Comparison of ENCODE assay signal across 20 cellular contexts in genomic region chr9:90946981-90947380, GRCh38.
A peak's percentile ranks its signal among the peaks of the same experiment; 100 is the strongest.
DNase-seq lines count a peak whose midpoint lies in the region; TF ChIP-seq lines count a peak whose summit lies in the region.
"Had no signal": no experiment of that assay in that cellular context is flagged by ENCODE, and none has a peak within 500 bp of the region (broad histone marks: within the 10 kb centered on the region; RNA-seq: fewer than 3 reads in every experiment).

No MANE protein-coding gene starts in this region.

- H4K20me1 ChIP-seq in mammary epithelial cell (ENCODE audit: insufficient read depth, low read length) (no peaks in the 10 kb centered on the region), PC-9 (ENCODE audit: insufficient read depth) (no peaks in the 10 kb centered on the region)

- H3K27ac ChIP-seq in mammary epithelial cell (ENCODE audit: insufficient read depth, low read depth, low read length) (no peak overlapping the region), breast epithelium (no peak overlapping the region), PC-9 (peak overlapping the region; percentile 43; the same call in 1 of the 2 replicates), substantia nigra (ENCODE audit: low read depth, low read length, poor library complexity, severe bottlenecking) (no peak overlapping the region), ascending aorta (no peak overlapping the region)
- H3K27ac ChIP-seq: SK-N-MC had no signal

- no peak overlapping the region for H3K4me3 Mint-ChIP-seq in activated T-helper 2 cell treated with anti-CD3 and anti-CD28 coated beads, Interferon-gamma antibody, Interleukin-2, Interleukin-4, amounts not matched to agents 10 μg/mL and 5 μg/mL and 100 μg/mL, durations not matched to agents 14 hours and 24 hours and 36 hours (ENCODE audit: low read depth)
- H3K4me3 Mint-ChIP-seq: B cell, CD14-positive monocyte had no signal

- intact Hi-C loops in mammary epithelial cell (cut with micrococcal nuclease), result no loop called here
- intact Hi-C loops in breast epithelium (cut with DNase I; ENCODE audit: low total_unique reads), result no loop called here
- intact Hi-C loops in PC-9 (cut with micrococcal nuclease; ENCODE audit: unreplicated experiment), result no loop called here
- intact Hi-C loops in activated T-helper 2 cell treated with anti-CD3 and anti-CD28 coated beads, Interferon-gamma antibody, Interleukin-2, Interleukin-4, amounts not matched to agents 10 μg/mL and 5 μg/mL and 100 μg/mL, durations not matched to agents 14 hours and 24 hours and 36 hours (cut with micrococcal nuclease), result no loop called here
- intact Hi-C loops in ascending aorta (cut with DNase I), result no loop called here

- DNase-seq in mammary epithelial cell (peak; percentile 66), breast epithelium (ENCODE audit: low spot score in 2 of 2) (no peak), PC-9 (peak; percentile 58 to 86), left kidney (ENCODE audit: low read depth, low spot score) (peak; percentile 76), substantia nigra (lab: John Stamatoyannopoulos, UW) (no peak), anterior cingulate cortex (lab: John Stamatoyannopoulos, UW) (no peak), ascending aorta (ENCODE audit: low spot score in 2 of 2) (no peak)
- DNase-seq in activated T-helper 2 cell treated with anti-CD3 and anti-CD28 coated beads, Interferon-gamma antibody, Interleukin-2, Interleukin-4, amounts not matched to agents 10 μg/mL and 5 μg/mL and 100 μg/mL, durations not matched to agents 14 hours and 24 hours and 36 hours (ENCODE audit: low spot score), result no peak
- DNase-seq: Kasumi-1, MG63, NCI-H1436 treated with DMSO at 0.1 percent for 48 hours, NCI-H1930, NCI-H2171, NCI-H345, NCI-H524, OCI-M1, Right ventricle myocardium superior had no signal

- H3K4me1 Mint-ChIP-seq in activated T-helper 2 cell treated with anti-CD3 and anti-CD28 coated beads, Interferon-gamma antibody, Interleukin-2, Interleukin-4, amounts not matched to agents 10 μg/mL and 5 μg/mL and 100 μg/mL, durations not matched to agents 14 hours and 24 hours and 36 hours (ENCODE audit: low read depth), result peaks cover 19% of the 10 kb centered on the region
- H3K4me1 Mint-ChIP-seq: B cell, CD14-positive monocyte had no signal

- H3K4me2 ChIP-seq in mammary epithelial cell (ENCODE audit: insufficient read depth, low read depth, low read length), result no peak overlapping the region
- H3K4me2 ChIP-seq in PC-9, result peak overlapping the region; percentile 51

- no peak overlapping the region for H2AFZ ChIP-seq in mammary epithelial cell (ENCODE audit: low read depth, low read length)
- H2AFZ ChIP-seq in PC-9, result no peak overlapping the region

- H3F3A ChIP-seq in PC-9 (ENCODE audit: insufficient read depth, low read depth), result peaks cover 21% of the 10 kb centered on the region

- TF ChIP-seq CTCF in mammary epithelial cell (conservative IDR thresholded peaks at IDR 0.05 in 1 of 2, IDR thresholded peaks at IDR 0.05 in 1 of 2; ENCODE audit: extremely low read depth in 1 of 2, insufficient read depth in 1 of 2, low read depth in 1 of 2, low read length in 2 of 2), result no peak
- no peak for TF ChIP-seq CTCF in breast epithelium (IDR thresholded peaks at IDR 0.05)
- TF ChIP-seq CTCF in PC-9 (conservative IDR thresholded peaks at IDR 0.05), result no peak
- no peak for TF ChIP-seq CTCF in ascending aorta (IDR thresholded peaks at IDR 0.05)

- WGBS in mammary epithelial cell (ENCODE audit: low coverage, missing lambda C conversion rate), result 25% methylated on average over 2 of the region's 2 CpGs

- H3K36me3 Mint-ChIP-seq in activated T-helper 2 cell treated with anti-CD3 and anti-CD28 coated beads, Interferon-gamma antibody, Interleukin-2, Interleukin-4, amounts not matched to agents 10 μg/mL and 5 μg/mL and 100 μg/mL, durations not matched to agents 14 hours and 24 hours and 36 hours (ENCODE audit: low read depth), result peaks cover 3% of the 10 kb centered on the region
- H3K36me3 Mint-ChIP-seq: CD14-positive monocyte had no signal

- H3K4me1 ChIP-seq in mammary epithelial cell (ENCODE audit: insufficient read depth, low read length) (peaks cover 21% of the 10 kb centered on the region), breast epithelium (no peaks in the 10 kb centered on the region), PC-9 (replicated peaks; ENCODE audit: insufficient read depth) (peaks cover 52% of the 10 kb centered on the region), ascending aorta (no peaks in the 10 kb centered on the region)

- H3K79me2 ChIP-seq in mammary epithelial cell (ENCODE audit: insufficient read depth, low read length), result no peaks in the 10 kb centered on the region
- no peaks in the 10 kb centered on the region for H3K79me2 ChIP-seq in PC-9 (ENCODE audit: low read depth)

- H3K9me3 Mint-ChIP-seq in activated T-helper 2 cell treated with anti-CD3 and anti-CD28 coated beads, Interferon-gamma antibody, Interleukin-2, Interleukin-4, amounts not matched to agents 10 μg/mL and 5 μg/mL and 100 μg/mL, durations not matched to agents 14 hours and 24 hours and 36 hours, result no peaks in the 10 kb centered on the region

- no peak overlapping the region for H3K27ac Mint-ChIP-seq in activated T-helper 2 cell treated with anti-CD3 and anti-CD28 coated beads, Interferon-gamma antibody, Interleukin-2, Interleukin-4, amounts not matched to agents 10 μg/mL and 5 μg/mL and 100 μg/mL, durations not matched to agents 14 hours and 24 hours and 36 hours
- H3K27ac Mint-ChIP-seq: B cell, CD14-positive monocyte had no signal

- H3K36me3 ChIP-seq in mammary epithelial cell (ENCODE audit: insufficient read depth, low read length) (no peaks in the 10 kb centered on the region), breast epithelium (no peaks in the 10 kb centered on the region), PC-9 (ENCODE audit: low read depth) (no peaks in the 10 kb centered on the region), ascending aorta (no peaks in the 10 kb centered on the region)
- H3K36me3 ChIP-seq: MG63 had no signal

- POLR2A ChIA-PET in PC-9 (lab: Charles Lee; ENCODE audit: unreplicated experiment), result no interaction called here

- H3K4me3 ChIP-seq in mammary epithelial cell (replicated peaks in 1 of 3; ENCODE audit: insufficient read depth in 1 of 3, low read depth in 2 of 3, low read length in 3 of 3) (no peak overlapping the region), breast epithelium (no peak overlapping the region), PC-9 (no peak overlapping the region), ascending aorta (no peak overlapping the region)
- H3K4me3 ChIP-seq: MG63, SK-N-MC had no signal

- H3K9me3 ChIP-seq in mammary epithelial cell (replicated peaks; ENCODE audit: insufficient read depth, low read length) (no peaks in the 10 kb centered on the region), breast epithelium (no peaks in the 10 kb centered on the region), PC-9 (ENCODE audit: insufficient read depth, low read depth) (no peaks in the 10 kb centered on the region), ascending aorta (no peaks in the 10 kb centered on the region)
- H3K9me3 ChIP-seq: MG63 had no signal

- H3K9me2 ChIP-seq in PC-9 (ENCODE audit: insufficient read depth), result no peaks in the 10 kb centered on the region

- H3K27me3 Mint-ChIP-seq in activated T-helper 2 cell treated with anti-CD3 and anti-CD28 coated beads, Interferon-gamma antibody, Interleukin-2, Interleukin-4, amounts not matched to agents 10 μg/mL and 5 μg/mL and 100 μg/mL, durations not matched to agents 14 hours and 24 hours and 36 hours (ENCODE audit: low read depth), result peaks cover 12% of the 10 kb centered on the region

- BruUV-seq in mammary epithelial cell (replicated peaks; lab: Mats Ljungman, UMichigan) (no TSS peak), PC-9 (replicated peaks; lab: Mats Ljungman, UMichigan) (no TSS peak)

- in situ Hi-C loops in mammary epithelial cell (cut with MboI; ENCODE audit: low sequenced_read_pairs in 2 of 2), result no loop called here

- H3K27me3 ChIP-seq in mammary epithelial cell (ENCODE audit: insufficient read depth, low read length), result no peaks in the 10 kb centered on the region
- H3K27me3 ChIP-seq in breast epithelium, result no peaks in the 10 kb centered on the region
- H3K27me3 ChIP-seq in PC-9 (ENCODE audit: insufficient read depth, low read depth), result no peaks in the 10 kb centered on the region
- no peaks in the 10 kb centered on the region for H3K27me3 ChIP-seq in ascending aorta
- H3K27me3 ChIP-seq: MG63 had no signal

- no peak for TF ChIP-seq POLR2A in breast epithelium (IDR thresholded peaks at IDR 0.05)

- dilution Hi-C loops in mammary epithelial cell (cut with HindIII; ENCODE audit: low sequenced_read_pairs), result no loop called here

- CTCF ChIA-PET in mammary epithelial cell (lab: Charles Lee; ENCODE audit: low non-redundant PET) (no interaction called here), PC-9 (lab: Charles Lee) (no interaction called here)

- no peak overlapping the region for H3K9ac ChIP-seq in mammary epithelial cell (ENCODE audit: insufficient read depth, low read length)

Comparison
In these comparisons a context has a peak if more than half of its experiments do, and no peak if none do; other contexts are left out.
1. DNase-seq: peak in mammary epithelial cell (single experiment), PC-9 (2 of 2) and left kidney (single experiment); none in breast epithelium (0 of 2), substantia nigra (0 of 49), activated T-helper 2 cell treated with anti-CD3 and anti-CD28 coated beads, Interferon-gamma antibody, Interleukin-2, Interleukin-4, amounts not matched to agents 10 μg/mL and 5 μg/mL and 100 μg/mL, durations not matched to agents 14 hours and 24 hours and 36 hours (single experiment), anterior cingulate cortex (0 of 58) and ascending aorta (0 of 2).